28 cellular contexts compared by ENCODE assay signal in genomic region chr11:135023499-135023898, GRCh38.
"Had no signal": no experiment of that assay in that cellular context is flagged by ENCODE, and none has a peak within 500 bp of the region (broad histone marks: within the 10 kb centered on the region; RNA-seq: fewer than 3 reads in every experiment).

No MANE protein-coding gene starts in this region.

- H3K9me3 ChIP-seq: esophagus squamous epithelium, gastroesophageal sphincter had no signal

- H3K36me3 ChIP-seq: brain microvascular endothelial cell, esophagus squamous epithelium, gastroesophageal sphincter, heart right ventricle, WERI-Rb-1 had no signal

- H3K4me3 ChIP-seq: coronary artery, dorsolateral prefrontal cortex, esophagus squamous epithelium, gastroesophageal sphincter, heart right ventricle, hepatocyte had no signal

- H3K27ac ChIP-seq: brain microvascular endothelial cell, coronary artery, dorsolateral prefrontal cortex, esophagus squamous epithelium, gastroesophageal sphincter, heart right ventricle, hepatocyte, WERI-Rb-1 had no signal

- ATAC-seq: activated CD4-positive, CD25-positive, alpha-beta regulatory T cell treated with anti-CD3 and anti-CD28 coated beads, Interleukin-2, amount 50 U/mL, for 24 hours; activated CD8-positive, alpha-beta T cell treated with anti-CD3 and anti-CD28 coated beads for 36 hours; activated T-cell treated with anti-CD3 and anti-CD28 coated beads, Interleukin-2, amount 50 U/mL, for 4 hours; activated T-helper 17 cell treated with anti-CD3 and anti-CD28 coated beads, Interleukin-2, amount 50 U/mL, for 72 hours; effector memory CD8-positive, alpha-beta T cell; gastroesophageal sphincter; heart right ventricle had no signal

- DNase-seq: activated B cell treated with CpG ODN at 0.5 μM for 24 hours; activated CD4-positive, alpha-beta T cell treated with anti-CD3 and anti-CD28 coated beads for 48 hours; activated CD4-positive, alpha-beta T cell treated with anti-CD3 and anti-CD28 coated beads, Interleukin-2, amount 50 U/mL, for 1 hour; activated CD4-positive, alpha-beta T cell treated with anti-CD3 and anti-CD28 coated beads, Interleukin-2, amount 50 U/mL, for 48 hours; activated CD8-positive, alpha-beta memory T cell treated with anti-CD3 and anti-CD28 coated beads for 24 hours; activated CD8-positive, alpha-beta T cell treated with anti-CD3 and anti-CD28 coated beads for 36 hours; activated effector memory CD4-positive, alpha-beta T cell treated with Interleukin-2 at 50 U/mL for 16 hours; activated gamma-delta T cell treated with Interleukin-2 at 50 U/mL for 16 hours; activated naive CD4-positive, alpha-beta T cell treated with anti-CD3 and anti-CD28 coated beads, Interleukin-2, amount 50 U/mL, for 16 hours; activated naive CD4-positive, alpha-beta T cell treated with Interleukin-2 at 50 U/mL for 16 hours; activated T-cell treated with anti-CD3 and anti-CD28 coated beads, Interleukin-2, amount 50 U/mL, for 4 hours; amniotic stem cell; anterior cingulate cortex; brain microvascular endothelial cell; dorsolateral prefrontal cortex; effector CD4-positive, alpha-beta T cell; effector memory CD8-positive, alpha-beta T cell; erythroblast; esophagus squamous epithelium; foreskin melanocyte; heart right ventricle; T-helper 9 cell; WERI-Rb-1 had no signal
